17 cellular contexts compared by ENCODE assay signal in the genomic region with DNA sequence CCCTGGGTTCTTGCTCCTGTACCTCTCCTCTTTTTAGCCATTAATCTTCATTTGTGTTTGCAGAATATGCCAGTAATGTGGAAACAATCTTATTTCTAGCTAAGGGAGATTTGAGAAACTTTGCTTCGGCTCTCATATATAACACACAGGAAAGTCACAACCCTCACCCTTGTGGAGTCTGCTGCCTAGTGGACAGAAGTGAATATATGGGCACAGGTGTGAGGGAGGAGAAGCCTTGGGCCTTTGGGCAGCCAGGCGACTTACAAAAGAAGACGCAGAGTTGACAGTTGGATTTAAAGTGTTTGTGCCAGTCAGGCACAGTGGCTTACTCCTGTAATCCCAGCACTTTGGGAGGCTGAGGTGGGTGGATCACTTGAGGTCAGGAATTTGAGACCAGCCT.
DNase-seq lines count a peak whose midpoint lies in the region; TF ChIP-seq lines count a peak whose summit lies in the region.
"Had no signal": no experiment of that assay in that cellular context is flagged by ENCODE, and none has a peak within 500 bp of the region (broad histone marks: within the 10 kb centered on the region; RNA-seq: fewer than 3 reads in every experiment).

No MANE protein-coding gene starts in this region.

- H2AFZ ChIP-seq in osteoblast (ENCODE audit: low read length): no peak overlapping the region

- H3K27me3 ChIP-seq in osteoblast (ENCODE audit: insufficient read depth, low read length): no peaks in the 10 kb centered on the region
- H3K27me3 ChIP-seq: dorsolateral prefrontal cortex, suprapubic skin had no signal

- H3K27me3 Mint-ChIP-seq in mesothelial cell of epicardium (ENCODE audit: low read depth): no peaks in the 10 kb centered on the region
- H3K27me3 Mint-ChIP-seq: activated naive CD8-positive, alpha-beta T cell had no signal

- H3K4me2 ChIP-seq in osteoblast (ENCODE audit: insufficient read depth, low read length): no peak overlapping the region

- peak overlapping the region; percentile 90 for H3K27ac Mint-ChIP-seq in mesothelial cell of epicardium
- H3K27ac Mint-ChIP-seq: activated naive CD8-positive, alpha-beta T cell had no signal

- H3K4me1 ChIP-seq in osteoblast (ENCODE audit: insufficient read depth, low read length): no peaks in the 10 kb centered on the region

- TF ChIP-seq CTCF in GM10266 (IDR thresholded peaks at IDR 0.05; ENCODE audit: control insufficient read depth, insufficient read depth, low read depth, missing control alignments) (peak; percentile 36), LNCaP clone FGC (IDR thresholded peaks at IDR 0.05; ENCODE audit: control insufficient read depth, extremely low read depth, insufficient read depth) (0 out of 2 replicates have a peak, but pooled peaks have one; percentile 11), mesothelial cell of epicardium (IDR thresholded peaks at IDR 0.05; ENCODE audit: unreplicated experiment) (no peak), osteoblast (IDR thresholded peaks at IDR 0.05; ENCODE audit: extremely low read depth, low read depth, low read length) (no peak)

- no peak overlapping the region for H3K4me3 Mint-ChIP-seq in mesothelial cell of epicardium
- H3K4me3 Mint-ChIP-seq: activated naive CD8-positive, alpha-beta T cell; activated T-cell treated with anti-CD3 and anti-CD28 coated beads, Interleukin-2, amount 50 U/mL, for 4 hours had no signal

- DNase-seq in GM10266 (ENCODE audit: extremely low spot score) (no peak), LNCaP clone FGC (ENCODE audit: low read depth) (no peak), amniotic epithelial cell (ENCODE audit: low read depth) (peak; percentile 7), mesothelial cell of epicardium (ENCODE audit: low spot score in 2 of 2, unreplicated experiment in 2 of 2) (no peak), osteoblast (ENCODE audit: insufficient read length, low spot score, missing footprints) (no peak), CD1c-positive myeloid dendritic cell (ENCODE audit: extremely low spot score) (no peak), NCI-H446 treated with DMSO at 0.1 percent for 48 hours (lab: John Stamatoyannopoulos, UW) (no peak)
- DNase-seq in effector CD4-positive, alpha-beta T cell: no peak
- DNase-seq: activated CD4-positive, alpha-beta T cell treated with anti-CD3 and anti-CD28 coated beads, Interleukin-2, amount 50 U/mL, for 48 hours; activated T-cell treated with anti-CD3 and anti-CD28 coated beads, Interleukin-2, amount 50 U/mL, for 4 hours; dorsolateral prefrontal cortex; GF-D8; NCI-H1417; SIG-M5; stimulated activated CD4-positive, alpha-beta T cell treated with anti-CD3 and anti-CD28 coated beads, Interleukin-4, amount 100 ng/mL, for 1 hour had no signal

- no peak overlapping the region for H3K27ac ChIP-seq in osteoblast (ENCODE audit: low read depth, low read length)
- H3K27ac ChIP-seq: dorsolateral prefrontal cortex, suprapubic skin had no signal

- no peaks in the 10 kb centered on the region for H4K20me1 ChIP-seq in osteoblast (ENCODE audit: insufficient read depth, low read length)

- no peaks in the 10 kb centered on the region for H3K79me2 ChIP-seq in osteoblast (ENCODE audit: insufficient read depth, low read length)

- no peak overlapping the region for H3K4me3 ChIP-seq in LNCaP clone FGC (ENCODE audit: low read depth, low read length)
- no peak overlapping the region for H3K4me3 ChIP-seq in osteoblast (ENCODE audit: insufficient read depth, low read length)
- H3K4me3 ChIP-seq: dorsolateral prefrontal cortex, suprapubic skin had no signal

- no peaks in the 10 kb centered on the region for H3K9me3 ChIP-seq in osteoblast (ENCODE audit: low read depth, low read length)
- H3K9me3 ChIP-seq: suprapubic skin had no signal

- peaks cover 19% of the 10 kb centered on the region for H3K9me3 Mint-ChIP-seq in mesothelial cell of epicardium

- peaks cover 34% of the 10 kb centered on the region for H3K4me1 Mint-ChIP-seq in mesothelial cell of epicardium

- no peaks in the 10 kb centered on the region for H3K36me3 ChIP-seq in osteoblast (ENCODE audit: insufficient read depth, low read length)
- H3K36me3 ChIP-seq: suprapubic skin had no signal

- peaks cover 11% of the 10 kb centered on the region for H3K36me3 Mint-ChIP-seq in mesothelial cell of epicardium

Comparison
In these comparisons a context has a peak if more than half of its experiments do, and no peak if none do; other contexts are left out.
1. CTCF ChIP-seq: peak in GM10266 (single experiment) and LNCaP clone FGC (single experiment); none in mesothelial cell of epicardium (single experiment) and osteoblast (single experiment).